ENCODE assay signal across 9 cellular contexts in genomic region chr20:49712118-49712517, GRCh38. TPM values are rescaled to one million over a fixed set of nuclear protein-coding genes. Genes with fewer than 3 reads are reported as not detected.
DNase-seq lines count a peak whose midpoint lies in the region; ATAC-seq and TF ChIP-seq lines count a peak whose summit lies in the region.
"Had no signal": no experiment of that assay in that cellular context is flagged by ENCODE, and none has a peak within 500 bp of the region (broad histone marks: within the 10 kb centered on the region; RNA-seq: fewer than 3 reads in every experiment).

No MANE protein-coding gene starts in this region.

- H3K4me3 ChIP-seq in CD4-positive, CD25-positive, alpha-beta regulatory T cell (ENCODE audit: low read depth, low read length), result peak overlapping the region; percentile 63
- H3K4me3 ChIP-seq in OCI-LY1 (ENCODE audit: low read depth, low read length, poor library complexity, severe bottlenecking) (peak overlapping the region; percentile 95), neuronal stem cell (ENCODE audit: low read length in 2 of 2) (peak overlapping the region in 1 of 2 donors; percentile 87)

- no peak overlapping the region for H2BK12ac ChIP-seq in neuronal stem cell (ENCODE audit: low read length)

- H3K18ac ChIP-seq in neuronal stem cell (ENCODE audit: low read length), result no peak overlapping the region

- no peak overlapping the region for H4K91ac ChIP-seq in neuronal stem cell (ENCODE audit: low read depth, low read length, poor library complexity)

- ATAC-seq in CD4-positive, CD25-positive, alpha-beta regulatory T cell (ENCODE audit: low read depth in 2 of 2), result no peak

- H3K27ac ChIP-seq in CD4-positive, CD25-positive, alpha-beta regulatory T cell (ENCODE audit: insufficient read depth, low read length, poor library complexity, severe bottlenecking), result no peak overlapping the region
- H3K27ac ChIP-seq in OCI-LY1 (ENCODE audit: low read depth, low read length, poor library complexity, severe bottlenecking) (peak overlapping the region; percentile 87), neuronal stem cell (replicated peaks; ENCODE audit: low read length) (no peak overlapping the region)

- TF ChIP-seq CTCF in OCI-LY1 (IDR thresholded peaks at IDR 0.05; ENCODE audit: low read length) (no peak), endothelial cell (IDR thresholded peaks at IDR 0.05; ENCODE audit: unreplicated experiment) (no peak)

- H3K4me3 Mint-ChIP-seq in CD4-positive, CD25-positive, alpha-beta regulatory T cell, result peak overlapping the region; percentile 80 to 93 (median 89)
- H3K4me3 Mint-ChIP-seq in endothelial cell (ENCODE audit: unreplicated experiment), result peak overlapping the region; percentile 97

- H3K4me1 ChIP-seq in CD4-positive, CD25-positive, alpha-beta regulatory T cell (ENCODE audit: control insufficient read depth, insufficient read depth, low read length, poor library complexity, severe bottlenecking), result peaks cover 36% of the 10 kb centered on the region
- H3K4me1 ChIP-seq in OCI-LY1 (ENCODE audit: insufficient read depth, low read length, severe bottlenecking) (peaks cover 56% of the 10 kb centered on the region), neuronal stem cell (ENCODE audit: control insufficient read depth in 2 of 2, insufficient read depth in 1 of 2, low read depth in 1 of 2, low read length in 2 of 2) (peaks cover 2 to 15% of the 10 kb centered on the region in 2 donors)

- H3K27me3 Mint-ChIP-seq in CD4-positive, CD25-positive, alpha-beta regulatory T cell, result no peaks in the 10 kb centered on the region
- H3K27me3 Mint-ChIP-seq in endothelial cell (ENCODE audit: unreplicated experiment), result peaks cover 13% of the 10 kb centered on the region

- peaks cover 9% of the 10 kb centered on the region for H3K79me1 ChIP-seq in neuronal stem cell (ENCODE audit: low read depth, low read length)

- H3K9me2 ChIP-seq in OCI-LY1 (ENCODE audit: low read depth, low read length), result no peaks in the 10 kb centered on the region

- no peak for DNase-seq in CD4-positive, CD25-positive, alpha-beta regulatory T cell
- DNase-seq in endothelial cell (ENCODE audit: low spot score) (no peak), neuronal stem cell (ENCODE audit: low spot score) (no peak), putamen (ENCODE audit: low spot score) (no peak), NCI-H526 (lab: John Stamatoyannopoulos, UW) (no peak), NCI-H82 treated with DMSO at 0.1 percent for 48 hours (lab: John Stamatoyannopoulos, UW; ENCODE audit: unreplicated experiment) (no peak), NCI-H446 (lab: John Stamatoyannopoulos, UW) (no peak)
- DNase-seq: NCI-H345 had no signal

- no CpG with 5 or more reads among the region's 4 CpGs for WGBS in neuronal stem cell (ENCODE audit: extremely low coverage in 2 of 2, insufficient read length in 2 of 2, insufficient replicate concordance in 1 of 2), 2 donors

- no peaks in the 10 kb centered on the region for H3K36me3 ChIP-seq in CD4-positive, CD25-positive, alpha-beta regulatory T cell (ENCODE audit: control insufficient read depth, insufficient read depth, low read length)
- H3K36me3 ChIP-seq in OCI-LY1 (ENCODE audit: insufficient read depth, low read length), result no peaks in the 10 kb centered on the region
- H3K36me3 ChIP-seq in neuronal stem cell (replicated peaks in 1 of 2; ENCODE audit: control insufficient read depth in 2 of 2, insufficient read depth in 2 of 2, low read length in 2 of 2), result peaks cover 0 to 8% of the 10 kb centered on the region in 2 donors

- no peak overlapping the region for H3K23ac ChIP-seq in neuronal stem cell (ENCODE audit: low read depth, low read length, poor library complexity)

- H2AFZ ChIP-seq in OCI-LY1 (ENCODE audit: low read length) (no peak overlapping the region), neuronal stem cell (ENCODE audit: low read length) (no peak overlapping the region)

- H3K79me2 ChIP-seq in OCI-LY1 (ENCODE audit: insufficient read depth, low read length), result peaks cover 62% of the 10 kb centered on the region

- H3K9me3 ChIP-seq in CD4-positive, CD25-positive, alpha-beta regulatory T cell (ENCODE audit: control insufficient read depth in 2 of 2, low read length in 2 of 2), result no peaks in the 10 kb centered on the region
- no peaks in the 10 kb centered on the region for H3K9me3 ChIP-seq in OCI-LY1 (ENCODE audit: low read length)
- H3K9me3 ChIP-seq in neuronal stem cell (replicated peaks in 1 of 2; ENCODE audit: control insufficient read depth in 2 of 2, insufficient read depth in 1 of 2, low read depth in 1 of 2, low read length in 2 of 2), result no peaks in the 10 kb centered on the region

- H2BK5ac ChIP-seq in neuronal stem cell (ENCODE audit: low read length), result no peak overlapping the region

- no peak overlapping the region for H3K14ac ChIP-seq in neuronal stem cell (ENCODE audit: low read length)

- peak overlapping the region; percentile 95 for H3K9ac ChIP-seq in OCI-LY1 (ENCODE audit: low read length)
- no peak overlapping the region for H3K9ac ChIP-seq in neuronal stem cell (ENCODE audit: low read depth, low read length, poor library complexity)

- H2AK5ac ChIP-seq in neuronal stem cell (ENCODE audit: low read depth, low read length), result no peak overlapping the region

- H3K4ac ChIP-seq in neuronal stem cell (ENCODE audit: low read length), result no peak overlapping the region

- no peaks in the 10 kb centered on the region for H4K20me1 ChIP-seq in OCI-LY1 (ENCODE audit: insufficient read depth, low read length)

- H2BK120ac ChIP-seq in neuronal stem cell (ENCODE audit: low read depth, low read length), result no peak overlapping the region

- peak overlapping the region; percentile 34 to 84 (median 49) for H3K27ac Mint-ChIP-seq in CD4-positive, CD25-positive, alpha-beta regulatory T cell
- H3K27ac Mint-ChIP-seq in endothelial cell (ENCODE audit: unreplicated experiment), result peak overlapping the region; percentile 94

- no peak overlapping the region for H4K8ac ChIP-seq in neuronal stem cell (ENCODE audit: low read depth, low read length)

- H3K27me3 ChIP-seq in CD4-positive, CD25-positive, alpha-beta regulatory T cell (ENCODE audit: control insufficient read depth, insufficient read depth, low read length), result no peaks in the 10 kb centered on the region
- no peaks in the 10 kb centered on the region for H3K27me3 ChIP-seq in OCI-LY1 (ENCODE audit: insufficient read depth, low read length)
- H3K27me3 ChIP-seq in neuronal stem cell (ENCODE audit: control insufficient read depth in 3 of 3, insufficient read depth in 3 of 3, low read depth in 1 of 3, low read length in 3 of 3), result no peaks in the 10 kb centered on the region

- no peaks in the 10 kb centered on the region for H3K36me3 Mint-ChIP-seq in CD4-positive, CD25-positive, alpha-beta regulatory T cell
- peaks cover 5% of the 10 kb centered on the region for H3K36me3 Mint-ChIP-seq in endothelial cell (ENCODE audit: low read depth, unreplicated experiment)

- H3F3A ChIP-seq in OCI-LY1 (ENCODE audit: insufficient read depth, low read length), result no peaks in the 10 kb centered on the region

- peak overlapping the region; percentile 73 for H3K4me2 ChIP-seq in OCI-LY1 (ENCODE audit: low read length)
- H3K4me2 ChIP-seq in neuronal stem cell (ENCODE audit: insufficient read depth, low read length, poor library complexity, severe bottlenecking), result peak overlapping the region; percentile 76

- H2BK15ac ChIP-seq in neuronal stem cell (ENCODE audit: low read length), result no peak overlapping the region

- H3K4me1 Mint-ChIP-seq in CD4-positive, CD25-positive, alpha-beta regulatory T cell, result peaks cover 16 to 57% (median 35%) of the 10 kb centered on the region in 4 donors
- H3K4me1 Mint-ChIP-seq in endothelial cell (ENCODE audit: unreplicated experiment), result peaks cover 39% of the 10 kb centered on the region

- no peaks in the 10 kb centered on the region for H3K9me3 Mint-ChIP-seq in CD4-positive, CD25-positive, alpha-beta regulatory T cell
- H3K9me3 Mint-ChIP-seq in endothelial cell (ENCODE audit: unreplicated experiment), result no peaks in the 10 kb centered on the region

RNA-seq across cellular contexts. Expression of gene B4GALT5, which starts 1.6 kb away (rescaled TPM):
- 13.6 TPM for total RNA-seq in CD4-positive, CD25-positive, alpha-beta regulatory T cell
- polyA plus RNA-seq in CD4-positive, CD25-positive, alpha-beta regulatory T cell, result 1 to 10 TPM in 2 of 4 donors, under 1 TPM in 2; 0.45 to 1.5 (median 1.00) TPM
- total RNA-seq in endothelial cell (ENCODE audit: unreplicated experiment), result 115 TPM
- polyA plus RNA-seq in neuronal stem cell (2013, experiment 1 of 2), result 46.5 TPM
- polyA plus RNA-seq in neuronal stem cell (2013, experiment 2 of 2), result 48.5 TPM
